ENCODE assay signal across 1 cellular context in genomic region chr2:170818294-170819104, GRCh38.
TF ChIP-seq lines count a peak whose summit lies in the region.

No MANE protein-coding gene starts in this region.

TF ChIP-seq in HepG2, 621 proteins besides CTCF, POLR2A, EP300 and RAD21 (continued from another document):
- TF ChIP-seq IKZF5 (CRISPR knock-in tag; IDR thresholded peaks at IDR 0.05), result no peak
